Comparison of ENCODE assay signal across 21 cellular contexts in the genomic region with DNA sequence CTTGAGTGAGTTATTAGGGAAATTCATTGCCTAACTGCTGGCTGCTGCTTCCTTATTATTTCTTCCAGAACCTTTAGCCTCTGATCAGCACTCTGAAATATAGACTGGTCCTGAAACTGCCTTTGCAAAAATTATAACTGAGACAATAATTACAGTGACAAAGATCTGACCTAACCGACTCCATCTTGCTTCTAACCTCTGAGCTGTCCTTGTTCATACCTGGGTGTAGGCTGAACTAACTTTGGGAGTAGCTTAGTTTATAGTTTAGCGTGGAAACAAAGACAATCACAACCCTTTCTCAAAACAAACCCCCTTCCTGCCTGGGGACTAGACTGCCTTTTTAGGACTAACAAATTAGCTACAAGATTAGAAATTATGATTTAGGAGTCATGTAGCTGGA.
DNase-seq lines count a peak whose midpoint lies in the region; FAIRE-seq and TF ChIP-seq lines count a peak whose summit lies in the region.
"Had no signal": no experiment of that assay in that cellular context is flagged by ENCODE, and none has a peak within 500 bp of the region (broad histone marks: within the 10 kb centered on the region; RNA-seq: fewer than 3 reads in every experiment).

No MANE protein-coding gene starts in this region.

- in situ Hi-C loops in GM23248 (cut with MboI) = no loop called here

- DNase-seq in GM23248 (no peak), PC-9 (no peak), keratinocyte (ENCODE audit: low read depth, low spot score) (no peak), smooth muscle cell (lab: John Stamatoyannopoulos, UW; ENCODE audit: unreplicated experiment) (no peak), HPDE6-E6E7 (ENCODE audit: extremely low spot score) (no peak), NCI-H1436 treated with DMSO at 0.1 percent for 48 hours (lab: John Stamatoyannopoulos, UW) (no peak)
- DNase-seq in activated CD8-positive, alpha-beta memory T cell treated with anti-CD3 and anti-CD28 coated beads, Interleukin-2, amount 50 U/mL, for 4 hours = no peak
- DNase-seq: CD8-positive, alpha-beta T cell; DMS153; NCI-H1105; NCI-H2029 treated with DMSO at 0.1 percent for 48 hours; NCI-H2171; NCI-H524 treated with DMSO at 0.1 percent for 48 hours; OCI-M1; SHP77 had no signal

- H3F3A ChIP-seq in GM23248 (ENCODE audit: insufficient read depth) = peaks cover 8% of the 10 kb centered on the region; the same call in 1 of the 2 replicates
- peaks cover 14% of the 10 kb centered on the region for H3F3A ChIP-seq in PC-9 (ENCODE audit: insufficient read depth, low read depth)
- H3F3A ChIP-seq in smooth muscle cell (ENCODE audit: low read depth) = no peaks in the 10 kb centered on the region

- H3K4me2 ChIP-seq in GM23248 (ENCODE audit: unreplicated experiment) (peak overlapping the region; percentile 36), PC-9 (peak overlapping the region; percentile 53), keratinocyte (ENCODE audit: control insufficient read depth, extremely low read depth, insufficient read depth, low read depth, low read length) (no peak overlapping the region), smooth muscle cell (no peak overlapping the region)
- H3K4me2 ChIP-seq: KMS-11 had no signal

- H3K9me2 ChIP-seq in GM23248 (ENCODE audit: insufficient read depth) = no peaks in the 10 kb centered on the region
- H3K9me2 ChIP-seq in PC-9 (ENCODE audit: insufficient read depth) = no peaks in the 10 kb centered on the region

- no TSS peak for BruUV-seq in PC-9 (replicated peaks; lab: Mats Ljungman, UMichigan)

- H3K36me3 ChIP-seq in GM23248 (ENCODE audit: low read depth) = no peaks in the 10 kb centered on the region
- H3K36me3 ChIP-seq in PC-9 (ENCODE audit: low read depth) = no peaks in the 10 kb centered on the region
- no peaks in the 10 kb centered on the region for H3K36me3 ChIP-seq in keratinocyte (ENCODE audit: control insufficient read depth in 2 of 2, extremely low read depth in 1 of 2, insufficient read depth in 2 of 2, low read length in 2 of 2)
- no peaks in the 10 kb centered on the region for H3K36me3 ChIP-seq in smooth muscle cell (ENCODE audit: low read depth)
- H3K36me3 ChIP-seq: BLaER1 treated with 17β-estradiol and CSF1 and Interleukin-3, amounts not matched to agents 10 nM and 100 nM had no signal

- POLR2A ChIA-PET in PC-9 (lab: Charles Lee; ENCODE audit: unreplicated experiment) = interaction anchor here (0.5 to 0.6 kb wide), 2 partner anchors 52 to 137 kb away, joined by 5 to 13 read pairs; no protein-coding TSS in a partner anchor

- dilution Hi-C loops in keratinocyte (cut with MboI; ENCODE audit: extremely low pct_ligation_motif_present, low sequenced_read_pairs) = no loop called here

- H3K9me1 ChIP-seq in keratinocyte (ENCODE audit: control insufficient read depth, extremely low read depth, insufficient read depth, low read length) = no peaks in the 10 kb centered on the region

- peak; percentile 57 for FAIRE-seq in keratinocyte (lab: Jason Lieb, UNC)
- FAIRE-seq: GM12891, H1, HTR-8/SVneo had no signal

- H2AFZ ChIP-seq in GM23248 (no peak overlapping the region), PC-9 (no peak overlapping the region), keratinocyte (ENCODE audit: control insufficient read depth, low read length) (no peak overlapping the region), smooth muscle cell (ENCODE audit: low read depth) (peak overlapping the region; percentile 44)

- CTCF ChIA-PET in PC-9 (lab: Charles Lee) = no interaction called here

- H3K9me3 ChIP-seq in GM23248 (ENCODE audit: low read depth) (no peaks in the 10 kb centered on the region), PC-9 (ENCODE audit: insufficient read depth, low read depth) (no peaks in the 10 kb centered on the region), keratinocyte (ENCODE audit: control insufficient read depth, low read depth, low read length) (no peaks in the 10 kb centered on the region), smooth muscle cell (replicated peaks; ENCODE audit: low read depth) (no peaks in the 10 kb centered on the region)
- H3K9me3 ChIP-seq: BLaER1 treated with 17β-estradiol and CSF1 and Interleukin-3, amounts not matched to agents 10 nM and 100 nM had no signal

- TF ChIP-seq CTCF in PC-9 (conservative IDR thresholded peaks at IDR 0.05) (no peak), keratinocyte (optimal IDR thresholded peaks at IDR 0.05 in 1 of 3, IDR thresholded peaks at IDR 0.05 in 1 of 3, conservative IDR thresholded peaks at IDR 0.05 in 1 of 3; ENCODE audit: extremely low read depth in 1 of 3, insufficient read depth in 2 of 3, low read length in 3 of 3) (no peak), smooth muscle cell (IDR thresholded peaks at IDR 0.05; ENCODE audit: borderline replicate concordance, insufficient read depth, poor library complexity, severe bottlenecking) (no peak)

- H3K9ac ChIP-seq in GM23248 (no peak overlapping the region), keratinocyte (ENCODE audit: control insufficient read depth, extremely low read depth, insufficient read depth, low read length) (no peak overlapping the region), smooth muscle cell (ENCODE audit: low read depth) (no peak overlapping the region)
- H3K9ac ChIP-seq: BLaER1 treated with 17β-estradiol and CSF1 and Interleukin-3, amounts not matched to agents 10 nM and 100 nM; KMS-11 had no signal

- H3K79me2 ChIP-seq in GM23248 (ENCODE audit: insufficient read depth) = no peaks in the 10 kb centered on the region
- no peaks in the 10 kb centered on the region for H3K79me2 ChIP-seq in PC-9 (ENCODE audit: low read depth)
- no peaks in the 10 kb centered on the region for H3K79me2 ChIP-seq in keratinocyte (ENCODE audit: control insufficient read depth, insufficient read depth, low read length)
- H3K79me2 ChIP-seq in smooth muscle cell (ENCODE audit: low read depth) = no peaks in the 10 kb centered on the region

- H4K20me1 ChIP-seq in GM23248 (ENCODE audit: insufficient read depth) (no peaks in the 10 kb centered on the region), PC-9 (ENCODE audit: insufficient read depth) (no peaks in the 10 kb centered on the region), keratinocyte (ENCODE audit: control insufficient read depth, extremely low read depth, insufficient read depth, low read length) (no peaks in the 10 kb centered on the region), smooth muscle cell (ENCODE audit: low read depth) (no peaks in the 10 kb centered on the region)
- H4K20me1 ChIP-seq: BLaER1 treated with 17β-estradiol and CSF1 and Interleukin-3, amounts not matched to agents 10 nM and 100 nM had no signal

- H3K27me3 ChIP-seq in GM23248 (replicated peaks; ENCODE audit: insufficient read depth) = no peaks in the 10 kb centered on the region
- no peaks in the 10 kb centered on the region for H3K27me3 ChIP-seq in PC-9 (ENCODE audit: insufficient read depth, low read depth)
- H3K27me3 ChIP-seq in keratinocyte (ENCODE audit: control insufficient read depth, extremely low read depth, insufficient read depth, low read length) = no peaks in the 10 kb centered on the region
- no peaks in the 10 kb centered on the region for H3K27me3 ChIP-seq in smooth muscle cell (ENCODE audit: low read depth)
- H3K27me3 ChIP-seq: BLaER1 treated with 17β-estradiol and CSF1 and Interleukin-3, amounts not matched to agents 10 nM and 100 nM had no signal

- H3K27ac ChIP-seq in GM23248 (no peak overlapping the region), PC-9 (peak overlapping the region; percentile 57), keratinocyte (ENCODE audit: control insufficient read depth, insufficient read depth, low read length) (no peak overlapping the region), smooth muscle cell (ENCODE audit: low read depth) (peak overlapping the region; percentile 80)
- H3K27ac ChIP-seq: BLaER1 treated with 17β-estradiol and CSF1 and Interleukin-3, amounts not matched to agents 10 nM and 100 nM; KMS-11; SK-N-MC had no signal

- 95 to 96% methylated on average over 2 of the region's 2 CpGs for whole genome bisulfite sequencing in GM23248 (ENCODE audit: low coverage in 1 of 2, low lambda C conversion rate in 2 of 2, missing lambda C conversion rate in 2 of 2), 2 experiments
- 58% methylated on average over 2 of the region's 2 CpGs for WGBS in smooth muscle cell (ENCODE audit: low lambda C conversion rate)

- H3K4me1 ChIP-seq in GM23248 (ENCODE audit: insufficient read depth) (peaks cover 16% of the 10 kb centered on the region), PC-9 (replicated peaks; ENCODE audit: insufficient read depth) (peaks cover 18% of the 10 kb centered on the region), keratinocyte (ENCODE audit: control insufficient read depth, extremely low read depth, insufficient read depth, low read length) (peaks cover 13% of the 10 kb centered on the region), smooth muscle cell (ENCODE audit: low read depth) (peaks cover 10% of the 10 kb centered on the region)

- intact Hi-C loops in PC-9 (cut with micrococcal nuclease; ENCODE audit: unreplicated experiment) = no loop called here

- no peak overlapping the region for H3K4me3 ChIP-seq in GM23248
- H3K4me3 ChIP-seq in PC-9 = no peak overlapping the region
- no peak overlapping the region for H3K4me3 ChIP-seq in keratinocyte (ENCODE audit: control insufficient read depth in 2 of 3, extremely low read depth in 1 of 3, insufficient read depth in 2 of 3, low read depth in 1 of 3, low read length in 3 of 3)
- H3K4me3 ChIP-seq in smooth muscle cell = no peak overlapping the region
- H3K4me3 ChIP-seq: BLaER1 treated with 17β-estradiol and CSF1 and Interleukin-3, amounts not matched to agents 10 nM and 100 nM; SK-N-MC had no signal

Comparison
In these comparisons a context has a peak if more than half of its experiments do, and no peak if none do; other contexts are left out.
1. H3K27ac ChIP-seq: peak in PC-9 (single experiment) and smooth muscle cell (single experiment); none in GM23248 (single experiment) and keratinocyte (single experiment).
2. H3K4me2 ChIP-seq: peak in GM23248 (single experiment) and PC-9 (single experiment); none in keratinocyte (single experiment) and smooth muscle cell (single experiment).